30 cellular contexts compared by ENCODE assay signal in the genomic region with DNA sequence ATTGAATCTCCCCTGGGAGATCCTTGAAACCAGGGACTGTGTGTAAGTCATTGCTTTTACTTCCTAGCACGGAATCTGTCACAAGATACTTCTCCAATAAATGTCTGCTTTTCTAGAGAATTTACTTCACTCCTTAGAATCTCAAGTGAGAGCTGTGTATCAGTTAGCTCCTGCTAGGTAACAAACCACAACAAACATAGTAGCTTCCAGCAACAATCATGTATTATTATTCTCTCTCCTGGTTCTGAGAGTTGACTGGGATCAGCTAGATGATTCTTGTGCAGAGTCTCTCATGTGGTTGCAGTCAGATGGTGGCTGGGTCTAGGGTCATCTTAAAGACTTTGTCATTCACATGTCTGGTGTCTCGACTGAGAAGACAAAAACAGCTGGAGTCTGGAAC.
"Had no signal": no experiment of that assay in that cellular context is flagged by ENCODE, and none has a peak within 500 bp of the region (broad histone marks: within the 10 kb centered on the region; RNA-seq: fewer than 3 reads in every experiment).

No MANE protein-coding gene starts in this region.

- DNase-seq: hypothalamus; immature natural killer cell; kidney; left colon; left lung; lower lobe of right lung; mammary epithelial cell; mesenchymal stem cell; naive B cell; natural killer cell; nephron progenitor cell; occipital lobe; ovary; right lobe of liver; stimulated activated CD4-positive, alpha-beta T cell treated with anti-CD3 and anti-CD28 coated beads, Interleukin-12 subunit alpha, Interleukin-12 subunit beta, amount 100 ng/mL, for 4 hours; stimulated activated CD4-positive, alpha-beta T cell treated with anti-CD3 and anti-CD28 coated beads, Interleukin-15, amount 100 ng/mL, for 24 hours; stimulated activated CD4-positive, alpha-beta T cell treated with anti-CD3 and anti-CD28 coated beads, Interleukin-2, amount 100 ng/mL, for 24 hours; stimulated activated CD4-positive, alpha-beta T cell treated with anti-CD3 and anti-CD28 coated beads, Interleukin-4, amount 100 ng/mL, for 1 hour; stimulated activated naive B cell treated with anti-CD40 and anti-IgM and Interleukin-4, amounts not matched to agents 10 μg/mL and 1 μg/mL and 100 μg/mL, for 72 hours; stimulated activated naive CD8-positive, alpha-beta T cell treated with anti-CD3 and anti-CD28 coated beads, Interleukin-15, Interleukin-2, amounts not matched to agents 100 U/mL and 50 U/mL, for 24 hours; stomach; uterus had no signal

- ATAC-seq: left colon; left lung; natural killer cell; right lobe of liver; stimulated activated naive B cell treated with anti-CD40 and anti-IgM and Interleukin-4, amounts not matched to agents 10 μg/mL and 1 μg/mL and 100 μg/mL, for 72 hours; stimulated activated naive CD8-positive, alpha-beta T cell treated with anti-CD3 and anti-CD28 coated beads, Interleukin-15, Interleukin-2, amounts not matched to agents 100 U/mL and 50 U/mL, for 24 hours had no signal

- H3K27ac Mint-ChIP-seq: immature natural killer cell; naive B cell; natural killer cell; nephron progenitor cell; neural progenitor cell; progenitor cell of endocrine pancreas; stimulated activated naive B cell treated with anti-CD40 and anti-IgM and Interleukin-4, amounts not matched to agents 10 μg/mL and 1 μg/mL and 100 μg/mL, for 72 hours; type B pancreatic cell had no signal

- H3K9me3 ChIP-seq: left lung, lower lobe of right lung, neutrophil, ovary, right atrium auricular region, right lobe of liver, stomach, thoracic aorta, tibial nerve, uterus had no signal

- H3K9me3 Mint-ChIP-seq: immature natural killer cell; natural killer cell; nephron progenitor cell; neural progenitor cell; stimulated activated naive B cell treated with anti-CD40 and anti-IgM and Interleukin-4, amounts not matched to agents 10 μg/mL and 1 μg/mL and 100 μg/mL, for 72 hours; type B pancreatic cell had no signal

- H3K36me3 ChIP-seq: left lung, lower lobe of right lung, neural progenitor cell, neutrophil, ovary, right atrium auricular region, right lobe of liver, stomach, thoracic aorta, tibial nerve, uterus had no signal

- H3K4me3 ChIP-seq: left lung, lower lobe of right lung, neural progenitor cell, ovary, right atrium auricular region, right lobe of liver, skin epidermis, stomach, thoracic aorta, tibial nerve, uterus had no signal

- H3K27me3 ChIP-seq: left lung, neural progenitor cell, neutrophil, ovary, right atrium auricular region, right lobe of liver, stomach, tibial nerve, uterus had no signal

- H3K4me1 Mint-ChIP-seq: immature natural killer cell; naive B cell; natural killer cell; stimulated activated naive B cell treated with anti-CD40 and anti-IgM and Interleukin-4, amounts not matched to agents 10 μg/mL and 1 μg/mL and 100 μg/mL, for 72 hours had no signal

- H3K4me1 ChIP-seq: left lung, right lobe of liver, uterus had no signal

- H3K27ac ChIP-seq: left lung, lower lobe of right lung, neural progenitor cell, neutrophil, ovary, right atrium auricular region, right lobe of liver, skin epidermis, stomach, tibial nerve, uterus had no signal

- H3K27me3 Mint-ChIP-seq: naive B cell; progenitor cell of endocrine pancreas; stimulated activated naive B cell treated with anti-CD40 and anti-IgM and Interleukin-4, amounts not matched to agents 10 μg/mL and 1 μg/mL and 100 μg/mL, for 72 hours; type B pancreatic cell had no signal

- H3K36me3 Mint-ChIP-seq: immature natural killer cell; naive B cell; natural killer cell; neural progenitor cell; stimulated activated naive B cell treated with anti-CD40 and anti-IgM and Interleukin-4, amounts not matched to agents 10 μg/mL and 1 μg/mL and 100 μg/mL, for 72 hours; type B pancreatic cell had no signal

- H3K4me3 Mint-ChIP-seq: immature natural killer cell; naive B cell; natural killer cell; nephron progenitor cell; neural progenitor cell; stimulated activated naive B cell treated with anti-CD40 and anti-IgM and Interleukin-4, amounts not matched to agents 10 μg/mL and 1 μg/mL and 100 μg/mL, for 72 hours; type B pancreatic cell had no signal
